ENCODE assay signal across 23 cellular contexts in genomic region chr15:68479870-68480269, GRCh38. TPM values are rescaled to one million over a fixed set of nuclear protein-coding genes. Genes with fewer than 3 reads are reported as not detected.
A peak's percentile ranks its signal among the peaks of the same experiment; 100 is the strongest.
DNase-seq lines count a peak whose midpoint lies in the region; ATAC-seq and TF ChIP-seq lines count a peak whose summit lies in the region.
"Had no signal": no experiment of that assay in that cellular context is flagged by ENCODE, and none has a peak within 500 bp of the region (broad histone marks: within the 10 kb centered on the region; RNA-seq: fewer than 3 reads in every experiment).

No MANE protein-coding gene starts in this region.

- DNase-seq in AG20443 (ENCODE audit: low spot score) (peak; percentile 55), astrocyte of the hippocampus (ENCODE audit: low read depth, low spot score) (peak; percentile 64), right cardiac atrium (no peak), smooth muscle cell (lab: John Stamatoyannopoulos, UW; ENCODE audit: unreplicated experiment) (no peak), GF-D8 (lab: John Stamatoyannopoulos, UW) (no peak), SIG-M5 treated with dmso at 0.1 percent for 504 hours (lab: John Stamatoyannopoulos, UW; ENCODE audit: unreplicated experiment) (no peak)
- DNase-seq in activated T-cell treated with anti-CD3 and anti-CD28 coated beads, Interleukin-2, amount 50 U/mL, for 4 hours: no peak
- DNase-seq: activated CD4-positive, CD25-positive, alpha-beta regulatory T cell; activated CD8-positive, alpha-beta T cell treated with anti-CD3 and anti-CD28 coated beads, Interleukin-2, amount 10 ng/mL, durations not matched to agents 7 days and 5 days; activated naive CD4-positive, alpha-beta T cell treated with anti-CD3 and anti-CD28 coated beads, Interleukin-2, amount 10 ng/mL, durations not matched to agents 7 days and 5 days; activated T-cell treated with anti-CD3 and anti-CD28 coated beads, Interleukin-2, amount 50 U/mL, for 48 hours; CD4-positive, CD25-positive, alpha-beta regulatory T cell; erythroblast; lower lobe of right lung; NCI-H1930; NCI-H226; NCI-H82; stimulated activated CD4-positive, alpha-beta T cell treated with anti-CD3 and anti-CD28 coated beads, Interleukin-2, amount 100 ng/mL, for 24 hours had no signal

- H3K9me3 Mint-ChIP-seq in activated T-cell treated with anti-CD3 and anti-CD28 coated beads, Interleukin-2, amount 50 U/mL, for 4 hours: no peaks in the 10 kb centered on the region
- H3K9me3 Mint-ChIP-seq: activated naive CD4-positive, alpha-beta T cell treated with anti-CD3 and anti-CD28 coated beads, Interleukin-2, amount 10 ng/mL, durations not matched to agents 7 days and 5 days; stimulated activated naive CD8-positive, alpha-beta T cell treated with anti-CD3 and anti-CD28 coated beads, Interleukin-15, Interleukin-2, amounts not matched to agents 100 ng/mL and 50 ng/mL, for 24 hours had no signal

- H3F3A ChIP-seq in smooth muscle cell (ENCODE audit: low read depth): peaks cover 8% of the 10 kb centered on the region

- peaks cover 2% of the 10 kb centered on the region for H3K4me1 ChIP-seq in right cardiac atrium (ENCODE audit: control insufficient read depth, insufficient read depth, low read length)
- no peaks in the 10 kb centered on the region for H3K4me1 ChIP-seq in smooth muscle cell (ENCODE audit: low read depth)
- H3K4me1 ChIP-seq: breast epithelium, lower lobe of right lung had no signal

- H2AFZ ChIP-seq in smooth muscle cell (ENCODE audit: low read depth): no peak overlapping the region

- no peak overlapping the region for H3K4me3 Mint-ChIP-seq in activated T-cell treated with anti-CD3 and anti-CD28 coated beads, Interleukin-2, amount 50 U/mL, for 4 hours
- H3K4me3 Mint-ChIP-seq: activated CD8-positive, alpha-beta T cell treated with anti-CD3 and anti-CD28 coated beads, Interleukin-2, amount 10 ng/mL, durations not matched to agents 7 days and 5 days; activated naive CD4-positive, alpha-beta T cell treated with anti-CD3 and anti-CD28 coated beads, Interleukin-2, amount 10 ng/mL, durations not matched to agents 7 days and 5 days; CD4-positive, CD25-positive, alpha-beta regulatory T cell; stimulated activated naive CD8-positive, alpha-beta T cell treated with anti-CD3 and anti-CD28 coated beads, Interleukin-15, Interleukin-2, amounts not matched to agents 100 ng/mL and 50 ng/mL, for 24 hours had no signal

- H3K27me3 Mint-ChIP-seq in activated T-cell treated with anti-CD3 and anti-CD28 coated beads, Interleukin-2, amount 50 U/mL, for 4 hours (ENCODE audit: low read depth): peaks cover 27% of the 10 kb centered on the region

- intact Hi-C loops in right cardiac atrium (cut with DNase I): no loop called here

- H3K4me1 Mint-ChIP-seq in activated T-cell treated with anti-CD3 and anti-CD28 coated beads, Interleukin-2, amount 50 U/mL, for 4 hours (ENCODE audit: low read depth): no peaks in the 10 kb centered on the region
- H3K4me1 Mint-ChIP-seq: activated naive CD4-positive, alpha-beta T cell treated with anti-CD3 and anti-CD28 coated beads, Interleukin-2, amount 10 ng/mL, durations not matched to agents 7 days and 5 days; CD4-positive, CD25-positive, alpha-beta regulatory T cell had no signal

- H3K27me3 ChIP-seq in right cardiac atrium (ENCODE audit: control insufficient read depth, insufficient read depth) (no peaks in the 10 kb centered on the region), smooth muscle cell (ENCODE audit: low read depth) (no peaks in the 10 kb centered on the region)
- H3K27me3 ChIP-seq: breast epithelium had no signal

- H3K4me2 ChIP-seq in smooth muscle cell: peak overlapping the region; percentile 55
- H3K4me2 ChIP-seq: KMS-11 had no signal

- no peaks in the 10 kb centered on the region for H3K36me3 Mint-ChIP-seq in activated T-cell treated with anti-CD3 and anti-CD28 coated beads, Interleukin-2, amount 50 U/mL, for 4 hours (ENCODE audit: insufficient read depth)
- H3K36me3 Mint-ChIP-seq: activated naive CD4-positive, alpha-beta T cell treated with anti-CD3 and anti-CD28 coated beads, Interleukin-2, amount 10 ng/mL, durations not matched to agents 7 days and 5 days; CD4-positive, CD25-positive, alpha-beta regulatory T cell had no signal

- ATAC-seq in right cardiac atrium: no peak
- ATAC-seq in activated T-cell treated with anti-CD3 and anti-CD28 coated beads, Interleukin-2, amount 50 U/mL, for 4 hours: no peak
- ATAC-seq in HG02642 (IDR thresholded peaks at IDR 0.05; ENCODE audit: poor library complexity, unreplicated experiment): no peak
- ATAC-seq: activated CD8-positive, alpha-beta T cell treated with anti-CD3 and anti-CD28 coated beads, Interleukin-2, amount 10 ng/mL, durations not matched to agents 7 days and 5 days had no signal

- H3K79me2 ChIP-seq in smooth muscle cell (ENCODE audit: low read depth): no peaks in the 10 kb centered on the region

- WGBS in right cardiac atrium: 71% methylated on average over 4 of the region's 4 CpGs
- WGBS in smooth muscle cell (ENCODE audit: low lambda C conversion rate): 33% methylated on average over 4 of the region's 4 CpGs

- no peaks in the 10 kb centered on the region for H3K36me3 ChIP-seq in smooth muscle cell (ENCODE audit: low read depth)
- H3K36me3 ChIP-seq: breast epithelium, lower lobe of right lung had no signal

- H4K20me1 ChIP-seq in smooth muscle cell (ENCODE audit: low read depth): no peaks in the 10 kb centered on the region

- no peak for TF ChIP-seq CTCF in smooth muscle cell (IDR thresholded peaks at IDR 0.05; ENCODE audit: borderline replicate concordance, insufficient read depth, poor library complexity, severe bottlenecking)

- H3K9ac ChIP-seq in smooth muscle cell (ENCODE audit: low read depth): peak overlapping the region; percentile 91
- H3K9ac ChIP-seq: KMS-11 had no signal

- H3K4me3 ChIP-seq in right cardiac atrium (ENCODE audit: low read length) (no peak overlapping the region), smooth muscle cell (no peak overlapping the region)
- H3K4me3 ChIP-seq: lower lobe of right lung had no signal

- H3K27ac ChIP-seq in right cardiac atrium (ENCODE audit: low read length) (peak overlapping the region; percentile 20), smooth muscle cell (ENCODE audit: low read depth) (peak overlapping the region; percentile 99)
- H3K27ac ChIP-seq: KMS-11, lower lobe of right lung had no signal

- H3K9me3 ChIP-seq in right cardiac atrium (ENCODE audit: control insufficient read depth, low read length) (no peaks in the 10 kb centered on the region), smooth muscle cell (replicated peaks; ENCODE audit: low read depth) (no peaks in the 10 kb centered on the region)
- H3K9me3 ChIP-seq: breast epithelium, lower lobe of right lung had no signal

RNA-seq across cellular contexts. Expression of gene ITGA11, which starts 47.9 kb away (rescaled TPM):
- total RNA-seq in right cardiac atrium (10 to 100 TPM; 20.1 to 34.0 (median 21.2) TPM), smooth muscle cell (85.9 and 87.8 TPM in 2 replicates)
- polyA plus RNA-seq in right cardiac atrium (11.6 TPM), smooth muscle cell (89.4 and 133 TPM in 2 replicates)
- total RNA-seq in activated T-cell treated with anti-CD3 and anti-CD28 coated beads, Interleukin-2, amount 50 U/mL, for 4 hours: under 1 TPM in 2 of 3 donors, not detected in 1; 0.05 to 0.21 TPM
- total RNA-seq: CD4-positive, CD25-positive, alpha-beta regulatory T cell; SK-MEL-5 had no signal

Comparison
In these comparisons a context has a peak if more than half of its experiments do, and no peak if none do; other contexts are left out.
1. DNase-seq: peak in AG20443 (single experiment) and astrocyte of the hippocampus (single experiment); none in right cardiac atrium (0 of 3), smooth muscle cell (single experiment), GF-D8 (single experiment), activated T-cell treated with anti-CD3 and anti-CD28 coated beads, Interleukin-2, amount 50 U/mL, for 4 hours (single experiment) and SIG-M5 treated with dmso at 0.1 percent for 504 hours (single experiment).
2. RNA of gene ITGA11, which starts 47.9 kb away (total RNA-seq): 85.9 to 87.8 TPM in smooth muscle cell and 20.1 to 34.0 TPM in right cardiac atrium; 0.05 to 0.21 TPM in activated T-cell treated with anti-CD3 and anti-CD28 coated beads, Interleukin-2, amount 50 U/mL, for 4 hours; every median in the first group is over 10 times any median in the second.